8 cellular contexts compared by ENCODE assay signal in the genomic region with DNA sequence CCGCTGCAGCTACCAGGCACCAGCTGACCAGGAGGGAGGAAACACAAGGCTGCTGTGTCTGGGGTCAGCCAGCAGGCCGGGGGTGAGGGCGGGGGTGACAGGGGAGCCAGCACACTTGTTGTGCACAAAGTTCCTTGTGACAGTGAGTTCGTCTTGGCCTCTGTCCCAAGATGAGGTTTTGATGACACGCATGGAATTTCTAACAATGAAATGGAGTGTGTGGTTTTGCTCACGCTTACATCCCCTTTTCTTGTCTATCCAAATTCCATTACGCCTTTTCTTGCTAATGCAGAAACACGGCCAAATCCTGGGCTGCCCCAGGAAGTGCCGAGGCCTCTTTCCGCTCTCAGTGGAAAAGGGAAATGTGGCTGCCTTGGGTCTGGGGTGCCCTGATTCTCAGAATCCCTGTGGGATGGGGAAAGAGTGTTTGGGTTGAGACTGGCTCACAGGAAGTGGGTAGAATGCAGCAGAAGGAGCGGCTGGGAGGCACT.
DNase-seq lines count a peak whose midpoint lies in the region; ATAC-seq and TF ChIP-seq lines count a peak whose summit lies in the region.

No MANE protein-coding gene starts in this region.

- CTCF ChIA-PET in BJ (lab: Yijun Ruan, JAX) (interaction anchor here (0.7 kb wide), 1 partner anchor 278 kb away, joined by 5 read pairs; no protein-coding TSS in a partner anchor), RWPE1 (lab: Yijun Ruan, JAX) (interaction anchor here (0.6 kb wide), 1 partner anchor 28 kb away, joined by 3 read pairs; no protein-coding TSS in a partner anchor)

- H3K36me3 Mint-ChIP-seq in osteocyte (ENCODE audit: unreplicated experiment) = no peaks in the 10 kb centered on the region

- no peak for ATAC-seq in GM18870 (IDR thresholded peaks at IDR 0.05; ENCODE audit: unreplicated experiment)

- H3K27me3 ChIP-seq in BJ (ENCODE audit: control insufficient read depth, insufficient read depth, low read length) = no peaks in the 10 kb centered on the region

- peak overlapping the region; percentile 55 for H3K27ac ChIP-seq in RWPE1

- H3K27me3 Mint-ChIP-seq in osteocyte (ENCODE audit: unreplicated experiment) = no peaks in the 10 kb centered on the region

- no peak overlapping the region for H3K4me3 Mint-ChIP-seq in osteocyte (ENCODE audit: unreplicated experiment)

- no peak overlapping the region for H3K4me3 ChIP-seq in BJ (ENCODE audit: low read depth, low read length)
- H3K4me3 ChIP-seq in fibroblast of pulmonary artery (replicated peaks; ENCODE audit: low read depth, low read length) = no peak overlapping the region

- DNase-seq in BJ (ENCODE audit: low read depth) (peak; percentile 65), RWPE1 (ENCODE audit: low spot score) (no peak), fibroblast of pulmonary artery (ENCODE audit: low read depth) (peak; percentile 98), osteocyte (ENCODE audit: extremely low spot score, unreplicated experiment) (no peak), NCI-H1092 (lab: John Stamatoyannopoulos, UW) (no peak), NCI-H69 (lab: John Stamatoyannopoulos, UW) (no peak), dedifferentiated amniotic fluid mesenchymal stem cell (ENCODE audit: extremely low spot score) (no peak)

- peaks cover 36% of the 10 kb centered on the region for H3K4me1 Mint-ChIP-seq in osteocyte (ENCODE audit: unreplicated experiment)

- H3K27ac Mint-ChIP-seq in osteocyte (ENCODE audit: unreplicated experiment) = peak overlapping the region; percentile 73

- H3K36me3 ChIP-seq in BJ (ENCODE audit: control insufficient read depth, insufficient read depth, low read length) = no peaks in the 10 kb centered on the region

- TF ChIP-seq CTCF in BJ (IDR thresholded peaks at IDR 0.05; ENCODE audit: insufficient read depth, low read depth, low read length) (no peak), RWPE1 (conservative IDR thresholded peaks at IDR 0.05; ENCODE audit: low read depth) (no peak), fibroblast of pulmonary artery (IDR thresholded peaks at IDR 0.05; ENCODE audit: low read length, missing control alignments) (no peak), osteocyte (IDR thresholded peaks at IDR 0.05) (no peak)

- POLR2A ChIA-PET in BJ (lab: Charles Lee) = no interaction called here
- POLR2A ChIA-PET in RWPE1 (lab: Yijun Ruan, JAX; ENCODE audit: low non-redundant PET) = no interaction called here

- H3K9me3 Mint-ChIP-seq in osteocyte (ENCODE audit: unreplicated experiment) = no peaks in the 10 kb centered on the region

Comparison
In these comparisons a context has a peak if more than half of its experiments do, and no peak if none do; other contexts are left out.
1. DNase-seq: peak in BJ (single experiment) and fibroblast of pulmonary artery (single experiment); none in RWPE1 (single experiment), osteocyte (single experiment), NCI-H1092 (single experiment), NCI-H69 (single experiment) and dedifferentiated amniotic fluid mesenchymal stem cell (single experiment).